In genomic region chr17:63263053-63263452, GRCh38 we compare ENCODE assay signal across 4 cellular contexts.
"Had no signal": no experiment of that assay in that cellular context is flagged by ENCODE, and none has a peak within 500 bp of the region (broad histone marks: within the 10 kb centered on the region; RNA-seq: fewer than 3 reads in every experiment).

No MANE protein-coding gene starts in this region.

- H3K4me3 ChIP-seq: GM23338 had no signal

- H2AFZ ChIP-seq: GM23338 had no signal

- DNase-seq: H9, HCEC 1CT, IMR-90 had no signal

- ATAC-seq: GM23338 had no signal

- H3K4me2 ChIP-seq: GM23338 had no signal
